Comparison of ENCODE assay signal across 8 cellular contexts in genomic region chr20:35742741-35743523, GRCh38. TPM values are rescaled to one million over a fixed set of nuclear protein-coding genes. Genes with fewer than 3 reads are reported as not detected.
DNase-seq lines count a peak whose midpoint lies in the region; ATAC-seq and TF ChIP-seq lines count a peak whose summit lies in the region.

No MANE protein-coding gene starts in this region.

- no peaks in the 10 kb centered on the region for H3K9me3 ChIP-seq in Peyer's patch
- H3K9me3 ChIP-seq in lung (ENCODE audit: control insufficient read depth in 2 of 2, insufficient read depth in 1 of 2, low read length in 1 of 2) = no peaks in the 10 kb centered on the region
- no peaks in the 10 kb centered on the region for H3K9me3 ChIP-seq in upper lobe of right lung

- TF ChIP-seq CTCF in Peyer's patch (IDR thresholded peaks at IDR 0.05) (no peak), lung (IDR thresholded peaks at IDR 0.05; ENCODE audit: control extremely low read depth, extremely low read depth) (no peak), upper lobe of right lung (IDR thresholded peaks at IDR 0.05) (no peak)

- H3K36me3 ChIP-seq in Peyer's patch (peaks cover 0 to 24% (median 0%) of the 10 kb centered on the region in 3 donors), lung (ENCODE audit: control insufficient read depth in 2 of 2, insufficient read depth in 2 of 2, low read length in 2 of 2) (peaks cover 7 to 12% of the 10 kb centered on the region in 2 donors), upper lobe of right lung (peaks cover 29% of the 10 kb centered on the region)

- H3K4me1 ChIP-seq in Peyer's patch = peaks cover 0 to 28% (median 10%) of the 10 kb centered on the region in 4 donors
- peaks cover 3 to 11% of the 10 kb centered on the region in 2 donors for H3K4me1 ChIP-seq in lung (ENCODE audit: control insufficient read depth in 2 of 2, insufficient read depth in 2 of 2, low read length in 2 of 2)
- H3K4me1 ChIP-seq in upper lobe of right lung = peaks cover 36% of the 10 kb centered on the region

- intact Hi-C loops in upper lobe of right lung (cut with DNase I) = no loop called here

- peak overlapping the region; percentile 50 to 73 (median 62) for H3K4me3 ChIP-seq in Peyer's patch
- H3K4me3 ChIP-seq in lung = peak overlapping the region; percentile 33
- H3K4me3 ChIP-seq in upper lobe of right lung = peak overlapping the region; percentile 66

- H3K27ac ChIP-seq in Peyer's patch (peak overlapping the region; percentile 96 to 98 (median 96)), lung (ENCODE audit: low read depth in 1 of 2, low read length in 1 of 2) (peak overlapping the region; percentile 95 to 97), upper lobe of right lung (peak overlapping the region; percentile 98)

- DNase-seq in DMS53 (lab: John Stamatoyannopoulos, UW) (peak; percentile 70), Peyer's patch (no peak), cerebellar cortex (ENCODE audit: low spot score) (peak; percentile 66), lung (ENCODE audit: low spot score) (no peak), upper lobe of right lung (no peak)
- DNase-seq in stimulated activated CD4-positive, alpha-beta T cell treated with anti-CD3 and anti-CD28 coated beads, Interleukin-4, amount 100 ng/mL, for 1 hour = no peak

- peak; percentile 26 for ATAC-seq in HG03095 (IDR thresholded peaks at IDR 0.05; ENCODE audit: unreplicated experiment)
- ATAC-seq in lung (ENCODE audit: insufficient read depth, low FRiP score) = no peak
- peak; percentile 12 for ATAC-seq in upper lobe of right lung
- ATAC-seq in HG03097 (IDR thresholded peaks at IDR 0.05; ENCODE audit: low FRiP score, unreplicated experiment) = no peak

- WGBS in lung, 2 donors = 0 to 1% methylated on average over 8 of the region's 8 CpGs

- no peak for TF ChIP-seq POLR2A in Peyer's patch (IDR thresholded peaks at IDR 0.05)

- H3K27me3 ChIP-seq in Peyer's patch = no peaks in the 10 kb centered on the region
- no peaks in the 10 kb centered on the region for H3K27me3 ChIP-seq in lung (ENCODE audit: control insufficient read depth, insufficient read depth)
- H3K27me3 ChIP-seq in upper lobe of right lung = no peaks in the 10 kb centered on the region

RNA-seq across cellular contexts. Expression of gene RBM39, which starts 0.9 kb away (rescaled TPM):
- 1,000 to 10,000 TPM in 1 of 4 donors, 100 to 1,000 TPM in 3; 347 to 1,133 (median 466) TPM for total RNA-seq in Peyer's patch
- total RNA-seq in lung = 100 to 1,000 TPM; 230 to 689 TPM
- 100 to 1,000 TPM; 162 to 481 TPM for polyA plus RNA-seq in lung
- 298 TPM for total RNA-seq in upper lobe of right lung

RNA-seq across cellular contexts. Expression of gene PHF20, which starts 28.9 kb away (rescaled TPM):
- total RNA-seq in Peyer's patch (10 to 100 TPM; 16.1 to 92.4 (median 29.3) TPM), lung (10 to 100 TPM; 46.5 to 51.5 TPM), upper lobe of right lung (56.5 TPM)
- 10 to 100 TPM; 17.5 to 18.7 TPM for polyA plus RNA-seq in lung

RNA-seq across cellular contexts. Expression of gene ROMO1, which starts 43.7 kb away (rescaled TPM):
- total RNA-seq in Peyer's patch (100 to 1,000 TPM; 154 to 259 (median 192) TPM), lung (100 to 1,000 TPM in 1 of 2 donors, 10 to 100 TPM in 1; 98.6 to 176 TPM), upper lobe of right lung (77.9 TPM)
- polyA plus RNA-seq in lung = 100 to 1,000 TPM; 369 to 501 TPM

RNA-seq across cellular contexts. Expression of gene NFS1, which starts 43.8 kb away (rescaled TPM):
- total RNA-seq in Peyer's patch (10 to 100 TPM; 29.2 to 62.2 (median 41.4) TPM), lung (10 to 100 TPM; 24.1 to 33.9 TPM), upper lobe of right lung (19.5 TPM)
- polyA plus RNA-seq in lung = 10 to 100 TPM; 18.8 to 23.2 TPM

Comparison
In these comparisons a context has a peak if more than half of its experiments do, and no peak if none do; other contexts are left out.
1. DNase-seq: peak in DMS53 (single experiment) and cerebellar cortex (single experiment); none in Peyer's patch (0 of 3), lung (single experiment), upper lobe of right lung (single experiment) and stimulated activated CD4-positive, alpha-beta T cell treated with anti-CD3 and anti-CD28 coated beads, Interleukin-4, amount 100 ng/mL, for 1 hour (single experiment).
2. ATAC-seq: peak in HG03095 (single experiment) and upper lobe of right lung (single experiment); none in lung (single experiment) and HG03097 (single experiment).
3. Peak in every context shown above with its lines, with median percentiles within 50 percentile points of each other: H3K27ac ChIP-seq and H3K4me3 ChIP-seq.